ENCODE assay signal across 8 cellular contexts in genomic region chr4:152537881-152538280, GRCh38. TPM values are rescaled to one million over a fixed set of nuclear protein-coding genes. Genes with fewer than 3 reads are reported as not detected.
DNase-seq lines count a peak whose midpoint lies in the region; TF ChIP-seq lines count a peak whose summit lies in the region.

No MANE protein-coding gene starts in this region.

- H4K91ac ChIP-seq in H9 (ENCODE audit: insufficient read length, low read depth, low read length) (no peak overlapping the region), mesenchymal stem cell (ENCODE audit: low read length) (no peak overlapping the region)

- no peak overlapping the region for H3K18ac ChIP-seq in H9 (ENCODE audit: insufficient read length, low read depth, low read length)
- no peak overlapping the region for H3K18ac ChIP-seq in mesenchymal stem cell (ENCODE audit: low read depth in 1 of 2, low read length in 2 of 2)

- H3K27ac ChIP-seq in H9 (ENCODE audit: insufficient read length, low read depth, low read length) (no peak overlapping the region), mesenchymal stem cell (ENCODE audit: low read length, poor library complexity, severe bottlenecking) (no peak overlapping the region), tibial nerve (peak overlapping the region in 1 of 4 donors; percentile 25)

- H3K4me1 ChIP-seq in H9 (ENCODE audit: insufficient read depth, low read length) (no peaks in the 10 kb centered on the region), mesenchymal stem cell (ENCODE audit: control insufficient read depth, insufficient read depth, low read depth, low read length) (peaks cover 11% of the 10 kb centered on the region), tibial nerve (peaks cover 0 to 40% (median 29%) of the 10 kb centered on the region in 4 donors)

- H3K27ac Mint-ChIP-seq in CD14-positive monocyte: peak overlapping the region in 6 of 7 donors; percentile 20 to 100 (median 98)
- no peak overlapping the region for H3K27ac Mint-ChIP-seq in H9
- peak overlapping the region; percentile 100 for H3K27ac Mint-ChIP-seq in activated T-helper 1 cell treated with anti-CD3 and anti-CD28 coated beads, Interleukin-12 subunit alpha, Interleukin-12 subunit beta, Interleukin-2, Interleukin-4 antibody, amounts not matched to agents 30 ng/mL and 10 ng/mL and 1 ng/mL, durations not matched to agents 14 hours and 24 hours and 36 hours

- H3K4me1 Mint-ChIP-seq in CD14-positive monocyte (peaks cover 35% of the 10 kb centered on the region), H9 (peaks cover 27 to 30% of the 10 kb centered on the region in 2 experiments)
- H3K4me1 Mint-ChIP-seq in activated T-helper 1 cell treated with anti-CD3 and anti-CD28 coated beads, Interleukin-12 subunit alpha, Interleukin-12 subunit beta, Interleukin-2, Interleukin-4 antibody, amounts not matched to agents 30 ng/mL and 10 ng/mL and 1 ng/mL, durations not matched to agents 14 hours and 24 hours and 36 hours (ENCODE audit: low read depth): peaks cover 47% of the 10 kb centered on the region

- no peak overlapping the region for H4K5ac ChIP-seq in H9 (ENCODE audit: insufficient read length, low read depth, low read length)

- H2BK12ac ChIP-seq in H9 (ENCODE audit: insufficient read length, low read depth, low read length) (no peak overlapping the region), mesenchymal stem cell (ENCODE audit: low read length in 2 of 2) (no peak overlapping the region)

- H3K36me3 ChIP-seq in mesenchymal stem cell (ENCODE audit: control insufficient read depth in 1 of 2, insufficient read depth in 2 of 2, low read depth in 1 of 2, low read length in 2 of 2): peaks cover 5 to 15% of the 10 kb centered on the region in 2 experiments
- H3K36me3 ChIP-seq in tibial nerve: peaks cover 0 to 23% (median 0%) of the 10 kb centered on the region in 3 donors

- intact Hi-C loops in CD14-positive monocyte (cut with micrococcal nuclease): loop anchor here (5.0 to 10.0 kb wide), 5 partner anchors 73 to 247 kb away; partner anchors contain the start of genes ARFIP1 (in 1 of the 2) and TIGD4 (in 1 of the 2)
- intact Hi-C loops in activated T-helper 1 cell treated with anti-CD3 and anti-CD28 coated beads, Interleukin-12 subunit alpha, Interleukin-12 subunit beta, Interleukin-2, Interleukin-4 antibody, amounts not matched to agents 30 ng/mL and 10 ng/mL and 1 ng/mL, durations not matched to agents 14 hours and 24 hours and 36 hours (cut with micrococcal nuclease): loop anchor here (2.0 to 10.0 kb wide), 8 partner anchors 79 to 1523 kb away; partner anchors contain the start of gene LRBA

- H3K14ac ChIP-seq in H9 (ENCODE audit: insufficient read depth, low read length): no peak overlapping the region
- H3K14ac ChIP-seq in mesenchymal stem cell (ENCODE audit: low read length in 2 of 2): no peak overlapping the region

- no peak for DNase-seq in CD14-positive monocyte (ENCODE audit: low spot score)
- no peak for DNase-seq in H9
- no peak for DNase-seq in activated T-helper 1 cell treated with anti-CD3 and anti-CD28 coated beads, Interleukin-12 subunit alpha, Interleukin-12 subunit beta, Interleukin-2, Interleukin-4 antibody, amounts not matched to agents 30 ng/mL and 10 ng/mL and 1 ng/mL, durations not matched to agents 14 hours and 24 hours and 36 hours (ENCODE audit: low spot score)
- DNase-seq in mesenchymal stem cell: no peak
- no peak for DNase-seq in DMS 273 treated with DMSO at 0.1 percent for 48 hours (lab: John Stamatoyannopoulos, UW)
- no peak for DNase-seq in tibial nerve (ENCODE audit: low spot score in 2 of 2)
- no peak for DNase-seq in globus pallidus (ENCODE audit: low spot score)
- DNase-seq in NCI-H1105 treated with DMSO at 0.1 percent for 48 hours (lab: John Stamatoyannopoulos, UW): no peak

- no peak overlapping the region for H3T11ph ChIP-seq in H9 (ENCODE audit: low read length)

- no peaks in the 10 kb centered on the region for H4K20me1 ChIP-seq in H9 (ENCODE audit: control insufficient read depth, insufficient read depth, insufficient read length)

- H3K27me3 Mint-ChIP-seq in CD14-positive monocyte (ENCODE audit: low read depth in 3 of 3) (no peaks in the 10 kb centered on the region), H9 (ENCODE audit: low read depth) (no peaks in the 10 kb centered on the region)
- no peaks in the 10 kb centered on the region for H3K27me3 Mint-ChIP-seq in activated T-helper 1 cell treated with anti-CD3 and anti-CD28 coated beads, Interleukin-12 subunit alpha, Interleukin-12 subunit beta, Interleukin-2, Interleukin-4 antibody, amounts not matched to agents 30 ng/mL and 10 ng/mL and 1 ng/mL, durations not matched to agents 14 hours and 24 hours and 36 hours (ENCODE audit: insufficient read depth)

- H3K23me2 ChIP-seq in H9 (ENCODE audit: insufficient read length, low read depth, low read length, poor library complexity, severe bottlenecking): peaks cover 13% of the 10 kb centered on the region

- H2BK120ac ChIP-seq in H9 (ENCODE audit: low read depth, low read length, poor library complexity, severe bottlenecking) (no peak overlapping the region), mesenchymal stem cell (ENCODE audit: low read depth, low read length) (no peak overlapping the region)

- H3K23ac ChIP-seq in H9 (ENCODE audit: insufficient read length, low read depth, low read length): no peak overlapping the region
- no peak overlapping the region for H3K23ac ChIP-seq in mesenchymal stem cell (ENCODE audit: low read length in 2 of 2)

- H4K8ac ChIP-seq in H9 (replicated peaks; ENCODE audit: insufficient read length, low read depth, low read length) (no peak overlapping the region), mesenchymal stem cell (ENCODE audit: low read length) (no peak overlapping the region)

- H2BK20ac ChIP-seq in H9 (ENCODE audit: low read depth, low read length, poor library complexity, severe bottlenecking): no peak overlapping the region

- no peak overlapping the region for H2BK15ac ChIP-seq in H9 (ENCODE audit: low read depth, low read length)
- no peak overlapping the region for H2BK15ac ChIP-seq in mesenchymal stem cell (ENCODE audit: low read depth, poor library complexity, severe bottlenecking)

- peaks cover 19 to 28% of the 10 kb centered on the region in 2 donors for H3K36me3 Mint-ChIP-seq in CD14-positive monocyte
- H3K36me3 Mint-ChIP-seq in H9 (ENCODE audit: insufficient read depth in 1 of 3, low read depth in 3 of 3): peaks cover 8 to 19% (median 17%) of the 10 kb centered on the region in 3 experiments
- peaks cover 22% of the 10 kb centered on the region for H3K36me3 Mint-ChIP-seq in activated T-helper 1 cell treated with anti-CD3 and anti-CD28 coated beads, Interleukin-12 subunit alpha, Interleukin-12 subunit beta, Interleukin-2, Interleukin-4 antibody, amounts not matched to agents 30 ng/mL and 10 ng/mL and 1 ng/mL, durations not matched to agents 14 hours and 24 hours and 36 hours (ENCODE audit: low read depth)

- H2AK5ac ChIP-seq in H9 (ENCODE audit: insufficient read length, low read length) (no peak overlapping the region), mesenchymal stem cell (ENCODE audit: low read length, severe bottlenecking) (no peak overlapping the region)

- H3K27me3 ChIP-seq in H9 (ENCODE audit: insufficient read depth, low read length) (no peaks in the 10 kb centered on the region), mesenchymal stem cell (ENCODE audit: control insufficient read depth in 1 of 2, insufficient read depth in 1 of 2, low read length in 2 of 2) (no peaks in the 10 kb centered on the region), tibial nerve (no peaks in the 10 kb centered on the region)

- no CpG with 5 or more reads among the region's 1 CpG for WGBS in H9 (ENCODE audit: extremely low coverage, insufficient read length, low lambda C conversion rate)
- WGBS in mesenchymal stem cell: 70% methylated on average over 1 of the region's 1 CpG
- WGBS in tibial nerve, 2 donors: 65 to 80% methylated on average over 1 of the region's 1 CpG

- peaks cover 0 to 8% (median 6%) of the 10 kb centered on the region in 7 donors for H3K9me3 Mint-ChIP-seq in CD14-positive monocyte
- H3K9me3 Mint-ChIP-seq in H9: peaks cover 0 to 2% of the 10 kb centered on the region in 2 experiments; a peak in 4 of 5 replicates
- no peaks in the 10 kb centered on the region for H3K9me3 Mint-ChIP-seq in activated T-helper 1 cell treated with anti-CD3 and anti-CD28 coated beads, Interleukin-12 subunit alpha, Interleukin-12 subunit beta, Interleukin-2, Interleukin-4 antibody, amounts not matched to agents 30 ng/mL and 10 ng/mL and 1 ng/mL, durations not matched to agents 14 hours and 24 hours and 36 hours

- peaks cover 4% of the 10 kb centered on the region for H3K79me1 ChIP-seq in H9 (ENCODE audit: insufficient read depth, low read depth, low read length, poor library complexity, severe bottlenecking)
- peaks cover 21% of the 10 kb centered on the region for H3K79me1 ChIP-seq in mesenchymal stem cell (replicated peaks; ENCODE audit: low read length, poor library complexity, severe bottlenecking)

- no peak for TF ChIP-seq CTCF in CD14-positive monocyte (IDR thresholded peaks at IDR 0.05)
- TF ChIP-seq CTCF in H9 (conservative IDR thresholded peaks at IDR 0.05): no peak
- no peak for TF ChIP-seq CTCF in tibial nerve (IDR thresholded peaks at IDR 0.05)

- H3K9ac ChIP-seq in H9 (ENCODE audit: extremely low read depth, insufficient read length, low read length) (no peak overlapping the region), mesenchymal stem cell (ENCODE audit: low read length) (peak overlapping the region; percentile 92)

- H2AFZ ChIP-seq in H9 (ENCODE audit: low read length) (no peak overlapping the region), mesenchymal stem cell (ENCODE audit: low read depth, low read length) (no peak overlapping the region)

- H2BK5ac ChIP-seq in H9 (ENCODE audit: insufficient read length, low read length) (no peak overlapping the region), mesenchymal stem cell (ENCODE audit: low read depth, low read length, poor library complexity, severe bottlenecking) (no peak overlapping the region)

- TF ChIP-seq POLR2A in tibial nerve (IDR thresholded peaks at IDR 0.05): no peak

- no peak for TF ChIP-seq EP300 in tibial nerve (IDR thresholded peaks at IDR 0.05)

- H3K4me2 ChIP-seq in H9 (ENCODE audit: insufficient read depth, insufficient read length, low read length) (peak overlapping the region; percentile 93), mesenchymal stem cell (ENCODE audit: low read length, poor library complexity, severe bottlenecking) (no peak overlapping the region)

- H3K4ac ChIP-seq in H9 (ENCODE audit: low read depth, low read length) (no peak overlapping the region), mesenchymal stem cell (ENCODE audit: low read depth in 1 of 2, low read length in 2 of 2) (no peak overlapping the region)

- H3K4me3 Mint-ChIP-seq in CD14-positive monocyte: no peak overlapping the region
- peak overlapping the region; percentile 98 to 99; a peak in 4 of 5 replicates for H3K4me3 Mint-ChIP-seq in H9
- H3K4me3 Mint-ChIP-seq in activated T-helper 1 cell treated with anti-CD3 and anti-CD28 coated beads, Interleukin-12 subunit alpha, Interleukin-12 subunit beta, Interleukin-2, Interleukin-4 antibody, amounts not matched to agents 30 ng/mL and 10 ng/mL and 1 ng/mL, durations not matched to agents 14 hours and 24 hours and 36 hours: peak overlapping the region; percentile 96

- H3K79me2 ChIP-seq in H9 (ENCODE audit: insufficient read depth, low read length): peaks cover 9% of the 10 kb centered on the region; the same call in 1 of the 2 replicates

- H3K4me3 ChIP-seq in mesenchymal stem cell (ENCODE audit: insufficient read depth in 1 of 2, low read depth in 1 of 2, low read length in 2 of 2) (peak overlapping the region in 1 of 2 experiments; percentile 87), tibial nerve (no peak overlapping the region)

- H3K56ac ChIP-seq in H9 (ENCODE audit: insufficient read length, low read depth, low read length): no peak overlapping the region

- H3K9me3 ChIP-seq in H9 (ENCODE audit: control insufficient read depth, low read depth, low read length): no peaks in the 10 kb centered on the region
- no peaks in the 10 kb centered on the region for H3K9me3 ChIP-seq in mesenchymal stem cell (ENCODE audit: control insufficient read depth, low read length)
- peaks cover 0 to 8% (median 0%) of the 10 kb centered on the region in 4 donors for H3K9me3 ChIP-seq in tibial nerve

RNA-seq across cellular contexts. Expression of gene FBXW7, which starts 2.0 kb away (rescaled TPM):
- 10 to 100 TPM; 25.1 to 35.6 TPM for polyA plus RNA-seq in CD14-positive monocyte
- total RNA-seq in H9 (2021) (27.1 and 29.5 TPM in 2 replicates), tibial nerve (10 to 100 TPM; 40.8 to 85.7 (median 62.1) TPM)
- total RNA-seq in activated T-helper 1 cell treated with anti-CD3 and anti-CD28 coated beads, Interleukin-12 subunit alpha, Interleukin-12 subunit beta, Interleukin-2, Interleukin-4 antibody, amounts not matched to agents 30 ng/mL and 10 ng/mL and 1 ng/mL, durations not matched to agents 14 hours and 24 hours and 36 hours: 53.0 and 53.3 TPM in 2 replicates
- polyA plus RNA-seq in mesenchymal stem cell (2013, experiment 1 of 2): 9.4 TPM
- 10.5 TPM for polyA plus RNA-seq in mesenchymal stem cell (2013, experiment 2 of 2)

Comparison
In these comparisons a context has a peak if more than half of its experiments do, and no peak if none do; other contexts are left out.
1. H3K27ac Mint-ChIP-seq: peak in CD14-positive monocyte (6 of 7) and activated T-helper 1 cell treated with anti-CD3 and anti-CD28 coated beads, Interleukin-12 subunit alpha, Interleukin-12 subunit beta, Interleukin-2, Interleukin-4 antibody, amounts not matched to agents 30 ng/mL and 10 ng/mL and 1 ng/mL, durations not matched to agents 14 hours and 24 hours and 36 hours (single experiment); none in H9 (0 of 3).
2. H3K4me3 Mint-ChIP-seq: peak in H9 (2 of 2) and activated T-helper 1 cell treated with anti-CD3 and anti-CD28 coated beads, Interleukin-12 subunit alpha, Interleukin-12 subunit beta, Interleukin-2, Interleukin-4 antibody, amounts not matched to agents 30 ng/mL and 10 ng/mL and 1 ng/mL, durations not matched to agents 14 hours and 24 hours and 36 hours (single experiment); none in CD14-positive monocyte (0 of 2).